8 cellular contexts compared by ENCODE assay signal in genomic region chr2:65128297-65129190, GRCh38. TPM values are rescaled to one million over a fixed set of nuclear protein-coding genes. Genes with fewer than 3 reads are reported as not detected.
DNase-seq lines count a peak whose midpoint lies in the region; ATAC-seq and TF ChIP-seq lines count a peak whose summit lies in the region.

No MANE protein-coding gene starts in this region.

- no peaks in the 10 kb centered on the region for H3K9me3 Mint-ChIP-seq in stimulated activated naive CD8-positive, alpha-beta T cell treated with anti-CD3 and anti-CD28 coated beads, Interleukin-15, Interleukin-2, amounts not matched to agents 100 ng/mL and 50 ng/mL, for 24 hours

- H3K27me3 Mint-ChIP-seq in stimulated activated naive CD8-positive, alpha-beta T cell treated with anti-CD3 and anti-CD28 coated beads, Interleukin-15, Interleukin-2, amounts not matched to agents 100 ng/mL and 50 ng/mL, for 24 hours, result no peaks in the 10 kb centered on the region

- peaks cover 11% of the 10 kb centered on the region for H3K36me3 Mint-ChIP-seq in stimulated activated naive CD8-positive, alpha-beta T cell treated with anti-CD3 and anti-CD28 coated beads, Interleukin-15, Interleukin-2, amounts not matched to agents 100 ng/mL and 50 ng/mL, for 24 hours (ENCODE audit: low read depth)

- DNase-seq in stimulated activated naive CD8-positive, alpha-beta T cell treated with anti-CD3 and anti-CD28 coated beads, Interleukin-15, Interleukin-2, amounts not matched to agents 100 U/mL and 50 U/mL, for 24 hours, result no peak
- DNase-seq in foreskin keratinocyte, result peak in 1 of 2 donors; percentile 13
- no peak for DNase-seq in retinal pigment epithelial cell (ENCODE audit: low read depth)
- no peak for DNase-seq in SHP77 treated with DMSO at 0.1 percent for 48 hours (lab: John Stamatoyannopoulos, UW)
- no peak for DNase-seq in NCI-H1092 (lab: John Stamatoyannopoulos, UW)

- H3K4me1 Mint-ChIP-seq in stimulated activated naive CD8-positive, alpha-beta T cell treated with anti-CD3 and anti-CD28 coated beads, Interleukin-15, Interleukin-2, amounts not matched to agents 100 ng/mL and 50 ng/mL, for 24 hours (ENCODE audit: low read depth), result peaks cover 52% of the 10 kb centered on the region

- H3K4me3 ChIP-seq in WI38 (ENCODE audit: low read depth, low read length), result peak overlapping the region; percentile 68
- H3K4me3 ChIP-seq in retinal pigment epithelial cell (ENCODE audit: low read length), result peak overlapping the region; percentile 99

- ATAC-seq in stimulated activated naive CD8-positive, alpha-beta T cell treated with anti-CD3 and anti-CD28 coated beads, Interleukin-15, Interleukin-2, amounts not matched to agents 100 U/mL and 50 U/mL, for 24 hours, result no peak
- ATAC-seq in foreskin keratinocyte (no peak), HG03378 (IDR thresholded peaks at IDR 0.05; ENCODE audit: unreplicated experiment) (no peak)

- H3K27ac Mint-ChIP-seq in stimulated activated naive CD8-positive, alpha-beta T cell treated with anti-CD3 and anti-CD28 coated beads, Interleukin-15, Interleukin-2, amounts not matched to agents 100 ng/mL and 50 ng/mL, for 24 hours, result peak overlapping the region; percentile 99

- no peaks in the 10 kb centered on the region for H3K27me3 ChIP-seq in foreskin keratinocyte

- peak overlapping the region; percentile 95 for H3K27ac ChIP-seq in foreskin keratinocyte

- TF ChIP-seq CTCF in WI38 (IDR thresholded peaks at IDR 0.05; ENCODE audit: low read depth, low read length) (no peak), foreskin keratinocyte (conservative IDR thresholded peaks at IDR 0.05) (no peak), retinal pigment epithelial cell (conservative IDR thresholded peaks at IDR 0.05; ENCODE audit: low read depth, low read length) (no peak)

- peaks cover 16% of the 10 kb centered on the region for H3K4me1 ChIP-seq in foreskin keratinocyte

- peak overlapping the region; percentile 100 for H3K4me3 Mint-ChIP-seq in stimulated activated naive CD8-positive, alpha-beta T cell treated with anti-CD3 and anti-CD28 coated beads, Interleukin-15, Interleukin-2, amounts not matched to agents 100 ng/mL and 50 ng/mL, for 24 hours

RNA-seq across cellular contexts. Expression of gene RAB1A, which starts 1.4 kb away (rescaled TPM):
- 135 and 149 TPM in 2 replicates for total RNA-seq in foreskin keratinocyte
- 176 and 178 TPM in 2 replicates for polyA plus RNA-seq in foreskin keratinocyte
